ENCODE assay signal across 9 cellular contexts in genomic region chr1:242454262-242455051, GRCh38.
DNase-seq lines count a peak whose midpoint lies in the region; ATAC-seq and TF ChIP-seq lines count a peak whose summit lies in the region.
"Had no signal": no experiment of that assay in that cellular context is flagged by ENCODE, and none has a peak within 500 bp of the region (broad histone marks: within the 10 kb centered on the region; RNA-seq: fewer than 3 reads in every experiment).

No MANE protein-coding gene starts in this region.

- H4K91ac ChIP-seq in neuronal stem cell (ENCODE audit: low read depth, low read length, poor library complexity), result no peak overlapping the region

- H3K4me2 ChIP-seq in OCI-LY1 (ENCODE audit: low read length) (no peak overlapping the region), neuronal stem cell (ENCODE audit: insufficient read depth, low read length, poor library complexity, severe bottlenecking) (no peak overlapping the region)

- H3K79me1 ChIP-seq in neuronal stem cell (ENCODE audit: low read depth, low read length), result no peaks in the 10 kb centered on the region

- H3K4me1 ChIP-seq in OCI-LY1 (ENCODE audit: insufficient read depth, low read length, severe bottlenecking) (no peaks in the 10 kb centered on the region), neuronal stem cell (ENCODE audit: control insufficient read depth in 2 of 2, insufficient read depth in 1 of 2, low read depth in 1 of 2, low read length in 2 of 2) (peaks cover 0 to 3% of the 10 kb centered on the region in 2 donors)

- no peaks in the 10 kb centered on the region for H3K79me2 ChIP-seq in OCI-LY1 (ENCODE audit: insufficient read depth, low read length)

- no peaks in the 10 kb centered on the region for H4K20me1 ChIP-seq in OCI-LY1 (ENCODE audit: insufficient read depth, low read length)

- TF ChIP-seq CTCF in OCI-LY1 (IDR thresholded peaks at IDR 0.05; ENCODE audit: low read length), result peak; percentile 67
- peak; percentile 46 to 83 (median 73) for TF ChIP-seq CTCF in dorsolateral prefrontal cortex (IDR thresholded peaks at IDR 0.05 in 54 of 56, conservative IDR thresholded peaks at IDR 0.05 in 2 of 56; ENCODE audit: low read depth in 1 of 56, partially characterized antibody in 56 of 56)

- no peak overlapping the region for H4K8ac ChIP-seq in neuronal stem cell (ENCODE audit: low read depth, low read length)

- H2BK120ac ChIP-seq in neuronal stem cell (ENCODE audit: low read depth, low read length), result no peak overlapping the region

- H3K18ac ChIP-seq in neuronal stem cell (ENCODE audit: low read length), result no peak overlapping the region

- H3K9me3 ChIP-seq in OCI-LY1 (ENCODE audit: low read length) (no peaks in the 10 kb centered on the region), neuronal stem cell (replicated peaks in 1 of 2; ENCODE audit: control insufficient read depth in 2 of 2, insufficient read depth in 1 of 2, low read depth in 1 of 2, low read length in 2 of 2) (no peaks in the 10 kb centered on the region)
- H3K9me3 ChIP-seq: neutrophil had no signal

- DNase-seq in DMS114 treated with DMSO at 0.1 percent for 48 hours (lab: John Stamatoyannopoulos, UW; ENCODE audit: unreplicated experiment) (peak; percentile 65), HPDE6-E6E7 (ENCODE audit: extremely low spot score) (peak; percentile 33), dorsolateral prefrontal cortex (peak in 1 of 10 donors; percentile 31), neuronal stem cell (ENCODE audit: low spot score) (peak; percentile 49)
- DNase-seq in activated effector memory CD4-positive, alpha-beta T cell treated with Interleukin-2 at 50 U/mL for 16 hours, result no peak

- no peak overlapping the region for H3K9ac ChIP-seq in OCI-LY1 (ENCODE audit: low read length)
- H3K9ac ChIP-seq in neuronal stem cell (ENCODE audit: low read depth, low read length, poor library complexity), result no peak overlapping the region

- no peak overlapping the region for H3K4ac ChIP-seq in neuronal stem cell (ENCODE audit: low read length)

- H3K27me3 ChIP-seq in OCI-LY1 (ENCODE audit: insufficient read depth, low read length) (0 out of 2 replicates have a peak, but pooled peaks cover 3% of the 10 kb centered on the region), dorsolateral prefrontal cortex (peaks cover 0 to 4% (median 0%) of the 10 kb centered on the region in 45 donors), neuronal stem cell (ENCODE audit: control insufficient read depth in 3 of 3, insufficient read depth in 3 of 3, low read depth in 1 of 3, low read length in 3 of 3) (no peaks in the 10 kb centered on the region)

- H3K9me3 Mint-ChIP-seq in activated T-helper 17 cell treated with anti-CD3 and anti-CD28 coated beads, Interleukin-2, amount 50 U/mL, for 72 hours, result no peaks in the 10 kb centered on the region

- H3K4me1 Mint-ChIP-seq in activated T-helper 17 cell treated with anti-CD3 and anti-CD28 coated beads, Interleukin-2, amount 50 U/mL, for 72 hours, result no peaks in the 10 kb centered on the region

- H2AFZ ChIP-seq in OCI-LY1 (ENCODE audit: low read length) (no peak overlapping the region), neuronal stem cell (ENCODE audit: low read length) (peak overlapping the region; percentile 75)

- H3K4me3 ChIP-seq in OCI-LY1 (ENCODE audit: low read depth, low read length, poor library complexity, severe bottlenecking), result no peak overlapping the region
- peak overlapping the region in 2 of 59 donors; percentile 12 to 13 for H3K4me3 ChIP-seq in dorsolateral prefrontal cortex
- no peak overlapping the region for H3K4me3 ChIP-seq in neuronal stem cell (ENCODE audit: low read length in 2 of 2)

- H3F3A ChIP-seq in OCI-LY1 (ENCODE audit: insufficient read depth, low read length), result no peaks in the 10 kb centered on the region

- WGBS in neuronal stem cell (ENCODE audit: extremely low coverage in 2 of 2, insufficient read length in 2 of 2, insufficient replicate concordance in 1 of 2), 2 donors, result no CpG with 5 or more reads among the region's 9 CpGs

- no peak overlapping the region for H3K4me3 Mint-ChIP-seq in activated T-helper 17 cell treated with anti-CD3 and anti-CD28 coated beads, Interleukin-2, amount 50 U/mL, for 72 hours

- no peak overlapping the region for H2AK5ac ChIP-seq in neuronal stem cell (ENCODE audit: low read depth, low read length)

- no peaks in the 10 kb centered on the region for H3K36me3 ChIP-seq in OCI-LY1 (ENCODE audit: insufficient read depth, low read length)
- H3K36me3 ChIP-seq in neuronal stem cell (replicated peaks in 1 of 2; ENCODE audit: control insufficient read depth in 2 of 2, insufficient read depth in 2 of 2, low read length in 2 of 2), result no peaks in the 10 kb centered on the region
- H3K36me3 ChIP-seq: neutrophil had no signal

- no peak overlapping the region for H2BK5ac ChIP-seq in neuronal stem cell (ENCODE audit: low read length)

- H3K9me2 ChIP-seq in OCI-LY1 (ENCODE audit: low read depth, low read length), result no peaks in the 10 kb centered on the region

- H3K14ac ChIP-seq in neuronal stem cell (ENCODE audit: low read length), result no peak overlapping the region

- no peak overlapping the region for H3K27ac Mint-ChIP-seq in activated T-helper 17 cell treated with anti-CD3 and anti-CD28 coated beads, Interleukin-2, amount 50 U/mL, for 72 hours

- no peak overlapping the region for H3K27ac ChIP-seq in OCI-LY1 (ENCODE audit: low read depth, low read length, poor library complexity, severe bottlenecking)
- H3K27ac ChIP-seq in dorsolateral prefrontal cortex, result no peak overlapping the region
- H3K27ac ChIP-seq in neuronal stem cell (replicated peaks; ENCODE audit: low read length), result no peak overlapping the region
- H3K27ac ChIP-seq: neutrophil had no signal

- intact Hi-C loops in dorsolateral prefrontal cortex (cut with DNase I), result loop anchor here in 1 of 2 donors (5.0 to 10.0 kb wide), 2 partner anchors 220 to 432 kb away; no protein-coding TSS in a partner anchor

- H3K36me3 Mint-ChIP-seq in activated T-helper 17 cell treated with anti-CD3 and anti-CD28 coated beads, Interleukin-2, amount 50 U/mL, for 72 hours (ENCODE audit: low read depth), result no peaks in the 10 kb centered on the region

- ATAC-seq in GM19463 (IDR thresholded peaks at IDR 0.05; ENCODE audit: unreplicated experiment), result peak; percentile 57
- ATAC-seq in activated T-helper 17 cell treated with anti-CD3 and anti-CD28 coated beads, Interleukin-2, amount 50 U/mL, for 72 hours (replicated peaks), result no peak

- H3K27me3 Mint-ChIP-seq in activated T-helper 17 cell treated with anti-CD3 and anti-CD28 coated beads, Interleukin-2, amount 50 U/mL, for 72 hours, result peaks cover 33% of the 10 kb centered on the region

- no peak overlapping the region for H3K23ac ChIP-seq in neuronal stem cell (ENCODE audit: low read depth, low read length, poor library complexity)

- no peak overlapping the region for H2BK15ac ChIP-seq in neuronal stem cell (ENCODE audit: low read length)

- no peak overlapping the region for H2BK12ac ChIP-seq in neuronal stem cell (ENCODE audit: low read length)
